Comparison of ENCODE assay signal across 20 cellular contexts in genomic region chr19:890831-891230, GRCh38. TPM values are rescaled to one million over a fixed set of nuclear protein-coding genes. Genes with fewer than 3 reads are reported as not detected.
DNase-seq lines count a peak whose midpoint lies in the region; ATAC-seq and TF ChIP-seq lines count a peak whose summit lies in the region.
"Had no signal": no experiment of that assay in that cellular context is flagged by ENCODE, and none has a peak within 500 bp of the region (broad histone marks: within the 10 kb centered on the region; RNA-seq: fewer than 3 reads in every experiment).

No MANE protein-coding gene starts in this region.

- no peak overlapping the region for H3K9ac ChIP-seq in H9 (ENCODE audit: extremely low read depth, insufficient read length, low read length)
- no peak overlapping the region for H3K9ac ChIP-seq in smooth muscle cell (ENCODE audit: low read depth)

- H3K27me3 Mint-ChIP-seq in T-helper 1 cell treated with Interleukin-12 subunit alpha and Interleukin-12 subunit beta and Interleukin-4 antibody, amounts not matched to agents 30 μg/mL and 1 μg/mL, for 36 hours (ENCODE audit: low read depth) = no peaks in the 10 kb centered on the region
- H3K27me3 Mint-ChIP-seq in H9 (ENCODE audit: low read depth) = peaks cover 4% of the 10 kb centered on the region; the same call in 1 of the 2 replicates
- no peaks in the 10 kb centered on the region for H3K27me3 Mint-ChIP-seq in activated naive CD8-positive, alpha-beta T cell treated with anti-CD3 and anti-CD28 coated beads, Interleukin-2, amount 50 U/mL, for 24 hours
- no peaks in the 10 kb centered on the region for H3K27me3 Mint-ChIP-seq in natural killer cell (ENCODE audit: low read depth in 2 of 2)

- no peaks in the 10 kb centered on the region for H3K79me1 ChIP-seq in H9 (ENCODE audit: insufficient read depth, low read depth, low read length, poor library complexity, severe bottlenecking)

- H3K4me2 ChIP-seq in H9 (ENCODE audit: insufficient read depth, insufficient read length, low read length) = no peak overlapping the region
- no peak overlapping the region for H3K4me2 ChIP-seq in smooth muscle cell

- no peaks in the 10 kb centered on the region; the same call in 1 of the 2 replicates for H3K79me2 ChIP-seq in H9 (ENCODE audit: insufficient read depth, low read length)
- H3K79me2 ChIP-seq in smooth muscle cell (ENCODE audit: low read depth) = peaks cover 16% of the 10 kb centered on the region

- no peak overlapping the region for H3K56ac ChIP-seq in H9 (ENCODE audit: insufficient read length, low read depth, low read length)

- no peak overlapping the region for H2BK15ac ChIP-seq in H9 (ENCODE audit: low read depth, low read length)

- H3K4me1 Mint-ChIP-seq in T-helper 1 cell treated with Interleukin-12 subunit alpha and Interleukin-12 subunit beta and Interleukin-4 antibody, amounts not matched to agents 30 μg/mL and 1 μg/mL, for 36 hours (ENCODE audit: low read depth) = peaks cover 11% of the 10 kb centered on the region
- peaks cover 3 to 6% of the 10 kb centered on the region in 2 experiments; a peak in 3 of 4 replicates for H3K4me1 Mint-ChIP-seq in H9
- peaks cover 18% of the 10 kb centered on the region for H3K4me1 Mint-ChIP-seq in activated naive CD8-positive, alpha-beta T cell treated with anti-CD3 and anti-CD28 coated beads, Interleukin-2, amount 50 U/mL, for 24 hours
- peaks cover 9 to 25% of the 10 kb centered on the region in 2 donors for H3K4me1 Mint-ChIP-seq in natural killer cell

- no peak for ATAC-seq in activated naive CD8-positive, alpha-beta T cell treated with anti-CD3 and anti-CD28 coated beads, Interleukin-2, amount 50 U/mL, for 24 hours
- ATAC-seq in natural killer cell (no peak), GM21528 (IDR thresholded peaks at IDR 0.05; ENCODE audit: low FRiP score, unreplicated experiment) (no peak)

- H3K9me3 Mint-ChIP-seq in T-helper 1 cell treated with Interleukin-12 subunit alpha and Interleukin-12 subunit beta and Interleukin-4 antibody, amounts not matched to agents 30 μg/mL and 1 μg/mL, for 36 hours = no peaks in the 10 kb centered on the region
- H3K9me3 Mint-ChIP-seq in H9 (no peaks in the 10 kb centered on the region; a peak in 1 of 5 replicates), natural killer cell (no peaks in the 10 kb centered on the region)
- H3K9me3 Mint-ChIP-seq in activated naive CD8-positive, alpha-beta T cell treated with anti-CD3 and anti-CD28 coated beads, Interleukin-2, amount 50 U/mL, for 24 hours = no peaks in the 10 kb centered on the region

- no peak overlapping the region for H2BK5ac ChIP-seq in H9 (ENCODE audit: insufficient read length, low read length)

- H3K27ac ChIP-seq in H9 (ENCODE audit: insufficient read length, low read depth, low read length) (no peak overlapping the region), smooth muscle cell (ENCODE audit: low read depth) (no peak overlapping the region)
- H3K27ac ChIP-seq: 22Rv1 had no signal

- no peak overlapping the region for H2BK20ac ChIP-seq in H9 (ENCODE audit: low read depth, low read length, poor library complexity, severe bottlenecking)

- no CpG with 5 or more reads among the region's 18 CpGs for WGBS in H9 (ENCODE audit: extremely low coverage, insufficient read length, low lambda C conversion rate)
- WGBS in smooth muscle cell (ENCODE audit: low lambda C conversion rate) = 96% methylated on average over 16 of the region's 18 CpGs

- peaks cover 11% of the 10 kb centered on the region for H3K36me3 Mint-ChIP-seq in T-helper 1 cell treated with Interleukin-12 subunit alpha and Interleukin-12 subunit beta and Interleukin-4 antibody, amounts not matched to agents 30 μg/mL and 1 μg/mL, for 36 hours (ENCODE audit: low read depth)
- H3K36me3 Mint-ChIP-seq in H9 (ENCODE audit: insufficient read depth in 1 of 3, low read depth in 3 of 3) (peaks cover 0 to 30% (median 22%) of the 10 kb centered on the region in 3 experiments; a peak in 6 of 7 replicates), natural killer cell (no peaks in the 10 kb centered on the region)
- H3K36me3 Mint-ChIP-seq in activated naive CD8-positive, alpha-beta T cell treated with anti-CD3 and anti-CD28 coated beads, Interleukin-2, amount 50 U/mL, for 24 hours (ENCODE audit: low read depth) = peaks cover 4% of the 10 kb centered on the region

- intact Hi-C loops in natural killer cell (cut with micrococcal nuclease) = no loop called here

- no peak overlapping the region for H4K91ac ChIP-seq in H9 (ENCODE audit: insufficient read length, low read depth, low read length)

- no peak overlapping the region for H2AK5ac ChIP-seq in H9 (ENCODE audit: insufficient read length, low read length)

- H3K27me3 ChIP-seq in H9 (ENCODE audit: insufficient read depth, low read length) = no peaks in the 10 kb centered on the region
- no peaks in the 10 kb centered on the region for H3K27me3 ChIP-seq in smooth muscle cell (ENCODE audit: low read depth)

- no peak overlapping the region for H3K23ac ChIP-seq in H9 (ENCODE audit: insufficient read length, low read depth, low read length)

- H3K18ac ChIP-seq in H9 (ENCODE audit: insufficient read length, low read depth, low read length) = no peak overlapping the region

- no peak overlapping the region for H2BK12ac ChIP-seq in H9 (ENCODE audit: insufficient read length, low read depth, low read length)

- H3K23me2 ChIP-seq in H9 (ENCODE audit: insufficient read length, low read depth, low read length, poor library complexity, severe bottlenecking) = peaks cover 4% of the 10 kb centered on the region

- H3T11ph ChIP-seq in H9 (ENCODE audit: low read length) = no peak overlapping the region

- H3K9me3 ChIP-seq in H9 (ENCODE audit: control insufficient read depth, low read depth, low read length) = no peaks in the 10 kb centered on the region
- H3K9me3 ChIP-seq in smooth muscle cell (replicated peaks; ENCODE audit: low read depth) = no peaks in the 10 kb centered on the region

- no peak overlapping the region for H4K8ac ChIP-seq in H9 (replicated peaks; ENCODE audit: insufficient read length, low read depth, low read length)

- H3K14ac ChIP-seq in H9 (ENCODE audit: insufficient read depth, low read length) = no peak overlapping the region

- H4K5ac ChIP-seq in H9 (ENCODE audit: insufficient read length, low read depth, low read length) = no peak overlapping the region

- H3K4me1 ChIP-seq in H9 (ENCODE audit: insufficient read depth, low read length) (no peaks in the 10 kb centered on the region), smooth muscle cell (ENCODE audit: low read depth) (no peaks in the 10 kb centered on the region)

- H3K4me3 Mint-ChIP-seq in T-helper 1 cell treated with Interleukin-12 subunit alpha and Interleukin-12 subunit beta and Interleukin-4 antibody, amounts not matched to agents 30 μg/mL and 1 μg/mL, for 36 hours = peak overlapping the region; percentile 72
- H3K4me3 Mint-ChIP-seq in H9 = peak overlapping the region; percentile 50 to 71
- H3K4me3 Mint-ChIP-seq in activated naive CD8-positive, alpha-beta T cell treated with anti-CD3 and anti-CD28 coated beads, Interleukin-2, amount 50 U/mL, for 24 hours = no peak overlapping the region
- peak overlapping the region; percentile 83 for H3K4me3 Mint-ChIP-seq in natural killer cell

- peak overlapping the region; percentile 68 for H3K27ac Mint-ChIP-seq in T-helper 1 cell treated with Interleukin-12 subunit alpha and Interleukin-12 subunit beta and Interleukin-4 antibody, amounts not matched to agents 30 μg/mL and 1 μg/mL, for 36 hours
- no peak overlapping the region for H3K27ac Mint-ChIP-seq in H9
- H3K27ac Mint-ChIP-seq in activated naive CD8-positive, alpha-beta T cell treated with anti-CD3 and anti-CD28 coated beads, Interleukin-2, amount 50 U/mL, for 24 hours = peak overlapping the region; percentile 42
- peak overlapping the region in 1 of 2 donors; percentile 84 for H3K27ac Mint-ChIP-seq in natural killer cell

- H2AFZ ChIP-seq in H9 (ENCODE audit: low read length) = no peak overlapping the region
- H2AFZ ChIP-seq in smooth muscle cell (ENCODE audit: low read depth) = no peak overlapping the region

- peaks cover 2% of the 10 kb centered on the region for H4K20me1 ChIP-seq in H9 (ENCODE audit: control insufficient read depth, insufficient read depth, insufficient read length)
- peaks cover 22% of the 10 kb centered on the region for H4K20me1 ChIP-seq in smooth muscle cell (ENCODE audit: low read depth)

- H3F3A ChIP-seq in smooth muscle cell (ENCODE audit: low read depth) = peaks cover 5% of the 10 kb centered on the region

- DNase-seq in T-helper 1 cell (no peak), H9 (no peak), natural killer cell (no peak), smooth muscle cell (lab: John Stamatoyannopoulos, UW; ENCODE audit: unreplicated experiment) (no peak)
- no peak for DNase-seq in activated naive CD8-positive, alpha-beta T cell treated with anti-CD3 and anti-CD28 coated beads, Interleukin-2, amount 50 U/mL, for 24 hours
- DNase-seq in central memory CD4-positive, alpha-beta T cell = no peak
- DNase-seq: activated CD4-positive, alpha-beta T cell treated with anti-CD3 and anti-CD28 coated beads, Interleukin-2, amount 50 U/mL, for 48 hours; C1 segment of cervical spinal cord; midbrain; NCI-H1048; NCI-H2171 treated with DMSO at 0.1 percent for 48 hours; posterior cingulate gyrus had no signal

- no peak for TF ChIP-seq CTCF in H9 (conservative IDR thresholded peaks at IDR 0.05)
- no peak for TF ChIP-seq CTCF in natural killer cell (IDR thresholded peaks at IDR 0.05)
- no peak for TF ChIP-seq CTCF in smooth muscle cell (IDR thresholded peaks at IDR 0.05; ENCODE audit: borderline replicate concordance, insufficient read depth, poor library complexity, severe bottlenecking)

- H3K36me3 ChIP-seq in smooth muscle cell (ENCODE audit: low read depth) = no peaks in the 10 kb centered on the region

- H2BK120ac ChIP-seq in H9 (ENCODE audit: low read depth, low read length, poor library complexity, severe bottlenecking) = no peak overlapping the region

- H3K4ac ChIP-seq in H9 (ENCODE audit: low read depth, low read length) = no peak overlapping the region

- no peak overlapping the region for H3K4me3 ChIP-seq in smooth muscle cell

RNA-seq across cellular contexts. Expression of gene MED16, which starts 2.2 kb away (rescaled TPM):
- total RNA-seq in H9 (2021) (83.1 and 84.1 TPM in 2 replicates), natural killer cell (10 to 100 TPM; 44.2 to 50.1 (median 44.7) TPM), smooth muscle cell (19.0 and 25.2 TPM in 2 replicates)
- 86.8 and 87.1 TPM in 2 replicates for polyA plus RNA-seq in smooth muscle cell

RNA-seq across cellular contexts. Expression of gene RNU6-9, which starts 2.5 kb away (rescaled TPM):
- total RNA-seq in H9 (2021) = not detected in 2 replicates
- total RNA-seq in natural killer cell = not detected
- not detected in 2 replicates for total RNA-seq in smooth muscle cell
- not detected in 2 replicates for polyA plus RNA-seq in smooth muscle cell
- total RNA-seq: Daoy, epithelial cell of proximal tubule, glomerular endothelial cell, H4 had no signal
- polyA plus RNA-seq: keratinocyte had no signal

RNA-seq across cellular contexts. Expression of gene R3HDM4, which starts 22.2 kb away (rescaled TPM):
- total RNA-seq in H9 (2021) (66.2 and 66.4 TPM in 2 replicates), natural killer cell (100 to 1,000 TPM in 1 of 3 donors, 10 to 100 TPM in 2; 88.7 to 106 (median 97.8) TPM), smooth muscle cell (25.9 and 42.3 TPM in 2 replicates)
- polyA plus RNA-seq in smooth muscle cell = 69.4 and 70.5 TPM in 2 replicates

RNA-seq across cellular contexts. Expression of gene KISS1R, which starts 26.3 kb away (rescaled TPM):
- total RNA-seq in H9 (2021) (3.3 and 5.9 TPM in 2 replicates), natural killer cell (under 1 TPM in 1 of 3 donors, not detected in 2; 0.31 TPM), smooth muscle cell (0.27 TPM in 1 of 2 replicates, not detected in the other)
- 0.61 and 1.4 TPM in 2 replicates for polyA plus RNA-seq in smooth muscle cell
- total RNA-seq: Daoy, H4 had no signal
- polyA plus RNA-seq: keratinocyte had no signal

RNA-seq across cellular contexts. Expression of gene CFD, which starts 31.4 kb away (rescaled TPM):
- total RNA-seq in H9 (2021) (1.9 and 2.8 TPM in 2 replicates), natural killer cell (10 to 100 TPM in 2 of 3 donors, 1 to 10 TPM in 1; 2.9 to 47.5 (median 10.4) TPM), smooth muscle cell (not detected in 2 replicates)
- 0.34 and 1.9 TPM in 2 replicates for polyA plus RNA-seq in smooth muscle cell

Comparison
In these comparisons a context has a peak if more than half of its experiments do, and no peak if none do; other contexts are left out.
1. H3K27ac Mint-ChIP-seq: peak in T-helper 1 cell treated with Interleukin-12 subunit alpha and Interleukin-12 subunit beta and Interleukin-4 antibody, amounts not matched to agents 30 μg/mL and 1 μg/mL, for 36 hours (single experiment) and activated naive CD8-positive, alpha-beta T cell treated with anti-CD3 and anti-CD28 coated beads, Interleukin-2, amount 50 U/mL, for 24 hours (single experiment); none in H9 (0 of 3).